In the genomic region with DNA sequence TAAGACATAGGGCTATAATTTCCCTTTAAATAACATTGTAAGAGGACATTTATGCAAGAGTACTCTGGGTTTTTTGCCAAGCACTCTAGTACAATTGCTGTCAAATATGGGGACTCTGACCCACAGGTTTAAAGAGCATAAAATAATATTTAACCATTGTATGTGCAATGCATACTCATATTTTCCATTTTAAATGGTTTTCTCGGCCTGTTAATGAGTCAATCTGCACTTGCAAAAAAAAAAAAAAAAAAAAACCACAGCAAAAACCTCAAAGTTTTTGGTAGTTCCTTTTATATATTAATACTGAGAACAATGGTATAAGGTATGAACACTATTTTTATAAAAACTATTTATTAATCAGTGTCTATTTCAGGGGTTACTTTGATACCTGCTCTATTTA, we compare ENCODE assay signal across 12 cellular contexts.
A peak's percentile ranks its signal among the peaks of the same experiment; 100 is the strongest.
DNase-seq lines count a peak whose midpoint lies in the region; ATAC-seq, FAIRE-seq and TF ChIP-seq lines count a peak whose summit lies in the region.
"Had no signal": no experiment of that assay in that cellular context is flagged by ENCODE, and none has a peak within 500 bp of the region (broad histone marks: within the 10 kb centered on the region; RNA-seq: fewer than 3 reads in every experiment).

No MANE protein-coding gene starts in this region.

- H3K79me2 ChIP-seq in HepG2 (ENCODE audit: insufficient read depth, low read length) = no peaks in the 10 kb centered on the region

- BruUV-seq in HepG2 (replicated peaks; lab: Mats Ljungman, UMichigan) = no TSS peak

- H3K27me3 ChIP-seq in liver (ENCODE audit: control insufficient read depth in 4 of 4, insufficient read depth in 4 of 4, low read length in 3 of 4) = no peaks in the 10 kb centered on the region
- no peaks in the 10 kb centered on the region for H3K27me3 ChIP-seq in HepG2 (ENCODE audit: control insufficient read depth in 1 of 2, insufficient read depth in 2 of 2, low read length in 2 of 2)
- no peaks in the 10 kb centered on the region for H3K27me3 ChIP-seq in upper lobe of right lung
- no peaks in the 10 kb centered on the region for H3K27me3 ChIP-seq in uterus

- DNase-seq in HepG2 (ENCODE audit: low spot score) = no peak
- DNase-seq in NOMO-1 treated with dmso at 0.1 percent for 144 hours (lab: John Stamatoyannopoulos, UW; ENCODE audit: unreplicated experiment) = peak; percentile 6
- DNase-seq in upper lobe of right lung = no peak
- no peak for DNase-seq in HK-2 (ENCODE audit: unreplicated experiment)
- no peak for DNase-seq in uterus
- no peak for DNase-seq in stimulated activated CD4-positive, alpha-beta T cell treated with anti-CD3 and anti-CD28 coated beads, Interleukin-2, amount 100 ng/mL, for 48 hours
- DNase-seq: activated effector memory CD4-positive, alpha-beta T cell treated with anti-CD3 and anti-CD28 coated beads, Interleukin-2, amount 50 U/mL, for 16 hours had no signal

- TF ChIP-seq EP300 in HepG2 (IDR thresholded peaks at IDR 0.05; ENCODE audit: low read depth in 2 of 2, low read length in 2 of 2) (no peak), HepG2 (CRISPR knock-in tag; IDR thresholded peaks at IDR 0.05; ENCODE audit: borderline replicate concordance) (no peak)

- TF ChIP-seq CTCF in liver (IDR thresholded peaks at IDR 0.05; ENCODE audit: low read depth, low read length, missing input control) (no peak), HepG2 (CRISPR knock-in tag; IDR thresholded peaks at IDR 0.05) (no peak), upper lobe of right lung (IDR thresholded peaks at IDR 0.05) (no peak), uterus (IDR thresholded peaks at IDR 0.05) (no peak)

- 29% methylated on average over 1 of the region's 1 CpG for WGBS in liver
- 0% methylated on average over 1 of the region's 1 CpG for WGBS in HepG2 (ENCODE audit: low lambda C conversion rate)

- CTCF ChIA-PET in HepG2 (lab: Yijun Ruan, JAX; ENCODE audit: low intra/inter-chr PET ratio, low total read pairs) = no interaction called here

- intact Hi-C loops in HepG2 (cut with micrococcal nuclease; ENCODE audit: unreplicated experiment) (no loop called here), upper lobe of right lung (cut with DNase I) (no loop called here), uterus (cut with DNase I; ENCODE audit: low total_unique reads) (no loop called here)

- no peak for FAIRE-seq in HepG2 (lab: Jason Lieb, UNC)
- FAIRE-seq: endothelial cell of umbilical vein had no signal

- POLR2A ChIA-PET in HepG2 (lab: Yijun Ruan, JAX) = no interaction called here

- H3K27ac ChIP-seq in liver (ENCODE audit: low read depth in 1 of 2, low read length in 2 of 2) (no peak overlapping the region), HepG2 (ENCODE audit: extremely low read length, insufficient read depth, low read length) (no peak overlapping the region), upper lobe of right lung (no peak overlapping the region), uterus (no peak overlapping the region)
- H3K27ac ChIP-seq: thoracic aorta had no signal

- no peak overlapping the region for H2AFZ ChIP-seq in HepG2 (ENCODE audit: low read length)

- H3K4me1 ChIP-seq in liver (ENCODE audit: control insufficient read depth in 4 of 4, insufficient read depth in 4 of 4, low read length in 3 of 4) (peaks cover 0 to 4% (median 2%) of the 10 kb centered on the region in 4 donors), HepG2 (ENCODE audit: insufficient read depth, low read length) (no peaks in the 10 kb centered on the region), upper lobe of right lung (no peaks in the 10 kb centered on the region), uterus (no peaks in the 10 kb centered on the region)

- in situ Hi-C loops in HepG2 (cut with HindIII; ENCODE audit: extremely low pct_ligation_motif_present, low pct_unique_long_range_greater_than_20kb) = no loop called here

- H4K20me1 ChIP-seq in HepG2 (ENCODE audit: insufficient read depth, low read length) = no peaks in the 10 kb centered on the region; the same call in 1 of the 2 replicates

- H3K4me3 ChIP-seq in liver (ENCODE audit: low read depth in 1 of 3, low read length in 3 of 3) = no peak overlapping the region
- no peak overlapping the region for H3K4me3 ChIP-seq in HepG2 (replicated peaks in 1 of 3; ENCODE audit: insufficient read depth in 1 of 3, low read depth in 2 of 3, low read length in 3 of 3)
- H3K4me3 ChIP-seq in upper lobe of right lung = no peak overlapping the region
- no peak overlapping the region for H3K4me3 ChIP-seq in uterus
- H3K4me3 ChIP-seq: smooth muscle cell, thoracic aorta had no signal

- ATAC-seq in HepG2 = no peak
- peak; percentile 77 for ATAC-seq in HG02938 (IDR thresholded peaks at IDR 0.05; ENCODE audit: unreplicated experiment)
- peak; percentile 45 for ATAC-seq in upper lobe of right lung

- no peaks in the 10 kb centered on the region for H3K36me3 ChIP-seq in liver (ENCODE audit: control insufficient read depth in 4 of 4, insufficient read depth in 3 of 4, low read depth in 1 of 4, low read length in 3 of 4)
- no peaks in the 10 kb centered on the region for H3K36me3 ChIP-seq in HepG2 (replicated peaks in 1 of 2; ENCODE audit: control insufficient read depth in 1 of 2, insufficient read depth in 2 of 2, low read length in 2 of 2)
- H3K36me3 ChIP-seq in upper lobe of right lung = no peaks in the 10 kb centered on the region
- H3K36me3 ChIP-seq in uterus = no peaks in the 10 kb centered on the region
- H3K36me3 ChIP-seq: thoracic aorta had no signal

- H3K4me2 ChIP-seq in HepG2 (ENCODE audit: low read depth, low read length) = no peak overlapping the region
- H3K4me2 ChIP-seq: smooth muscle cell had no signal

- TF ChIP-seq RAD21 in liver (IDR thresholded peaks at IDR 0.05) (peak in 1 of 2 donors; percentile 4), HepG2 (CRISPR knock-in tag; IDR thresholded peaks at IDR 0.05) (no peak)

- H3K9me3 ChIP-seq in liver (ENCODE audit: control insufficient read depth in 4 of 4, low read length in 3 of 4) (no peaks in the 10 kb centered on the region), HepG2 (ENCODE audit: low read length) (no peaks in the 10 kb centered on the region), upper lobe of right lung (no peaks in the 10 kb centered on the region), uterus (no peaks in the 10 kb centered on the region)
- H3K9me3 ChIP-seq: thoracic aorta had no signal

- TF ChIP-seq POLR2A in HepG2 (IDR thresholded peaks at IDR 0.05; ENCODE audit: insufficient read depth in 1 of 2, low read depth in 2 of 2, low read length in 2 of 2) = no peak
- no peak for TF ChIP-seq POLR2A in uterus (IDR thresholded peaks at IDR 0.05)

- H3K9ac ChIP-seq in liver (ENCODE audit: low read depth in 1 of 2, low read length in 2 of 2) (no peak overlapping the region), HepG2 (ENCODE audit: insufficient read depth, low read depth, low read length) (no peak overlapping the region)

TF ChIP-seq in liver, 16 proteins besides CTCF, POLR2A, EP300 and RAD21:
- peak in 1 of 2 donors; percentile 40 for TF ChIP-seq EGR1 (IDR thresholded peaks at IDR 0.05; ENCODE audit: low read depth in 2 of 2)
- peak; percentile 62 to 83 for TF ChIP-seq HNF4A (conservative IDR thresholded peaks at IDR 0.05)
- TF ChIP-seq JUND (IDR thresholded peaks at IDR 0.05) = peak in 1 of 2 donors; percentile 68
- TF ChIP-seq NR2F2 (IDR thresholded peaks at IDR 0.05) = no peak
- no peak for TF ChIP-seq SP1 (IDR thresholded peaks at IDR 0.05)
TF ChIP-seq in liver: peak in this region for 3.

TF ChIP-seq in HepG2, 621 proteins besides CTCF, POLR2A, EP300 and RAD21 (continues in another document):
- TF ChIP-seq, protein P1, sequence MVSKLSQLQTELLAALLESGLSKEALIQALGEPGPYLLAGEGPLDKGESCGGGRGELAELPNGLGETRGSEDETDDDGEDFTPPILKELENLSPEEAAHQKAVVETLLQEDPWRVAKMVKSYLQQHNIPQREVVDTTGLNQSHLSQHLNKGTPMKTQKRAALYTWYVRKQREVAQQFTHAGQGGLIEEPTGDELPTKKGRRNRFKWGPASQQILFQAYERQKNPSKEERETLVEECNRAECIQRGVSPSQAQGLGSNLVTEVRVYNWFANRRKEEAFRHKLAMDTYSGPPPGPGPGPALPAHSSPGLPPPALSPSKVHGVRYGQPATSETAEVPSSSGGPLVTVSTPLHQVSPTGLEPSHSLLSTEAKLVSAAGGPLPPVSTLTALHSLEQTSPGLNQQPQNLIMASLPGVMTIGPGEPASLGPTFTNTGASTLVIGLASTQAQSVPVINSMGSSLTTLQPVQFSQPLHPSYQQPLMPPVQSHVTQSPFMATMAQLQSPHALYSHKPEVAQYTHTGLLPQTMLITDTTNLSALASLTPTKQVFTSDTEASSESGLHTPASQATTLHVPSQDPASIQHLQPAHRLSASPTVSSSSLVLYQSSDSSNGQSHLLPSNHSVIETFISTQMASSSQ (IDR thresholded peaks at IDR 0.05; ENCODE audit: low read depth) = no peak
- TF ChIP-seq, protein P1 (CRISPR knock-in tag; IDR thresholded peaks at IDR 0.05; ENCODE audit: borderline replicate concordance) = no peak
